18 cellular contexts compared by ENCODE assay signal in the genomic region with DNA sequence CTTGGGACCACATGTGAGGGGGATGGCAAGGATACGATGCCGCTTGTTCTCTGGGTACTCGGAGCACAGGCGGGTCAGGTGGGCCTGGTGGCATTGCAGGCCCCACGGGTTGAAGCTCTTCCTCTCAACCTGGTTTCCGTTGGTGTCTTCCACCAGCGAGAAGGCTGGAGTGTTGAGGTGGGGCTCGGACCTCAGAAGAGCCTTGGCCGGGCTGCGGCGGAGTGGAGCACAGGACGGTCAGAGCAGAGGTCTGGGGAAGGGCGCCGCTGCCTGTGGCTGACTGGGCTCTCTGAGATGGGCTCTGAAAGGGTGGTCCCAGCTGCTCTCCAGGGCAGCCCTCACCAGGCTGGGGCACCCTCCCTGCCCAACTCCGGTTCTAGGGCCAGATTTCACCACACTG. TPM values are rescaled to one million over a fixed set of nuclear protein-coding genes. Genes with fewer than 3 reads are reported as not detected.
DNase-seq lines count a peak whose midpoint lies in the region; ATAC-seq and TF ChIP-seq lines count a peak whose summit lies in the region.
"Had no signal": no experiment of that assay in that cellular context is flagged by ENCODE, and none has a peak within 500 bp of the region (broad histone marks: within the 10 kb centered on the region; RNA-seq: fewer than 3 reads in every experiment).

No MANE protein-coding gene starts in this region.

- H3K4me3 ChIP-seq in right atrium auricular region (no peak overlapping the region), esophagus squamous epithelium (no peak overlapping the region), skeletal muscle tissue (ENCODE audit: low read length in 3 of 3) (no peak overlapping the region), breast epithelium (no peak overlapping the region), lower leg skin (ENCODE audit: low read depth, poor library complexity, severe bottlenecking) (no peak overlapping the region)
- H3K4me3 ChIP-seq: GM23248 had no signal

- H3K9me3 Mint-ChIP-seq in neural crest cell, result no peaks in the 10 kb centered on the region
- H3K9me3 Mint-ChIP-seq: CD14-positive monocyte; CD8-positive, alpha-beta memory T cell had no signal

- TF ChIP-seq POLR2A in esophagus squamous epithelium (IDR thresholded peaks at IDR 0.05) (no peak), breast epithelium (IDR thresholded peaks at IDR 0.05) (no peak), lower leg skin (IDR thresholded peaks at IDR 0.05) (no peak)

- no peaks in the 10 kb centered on the region for H3K9me3 ChIP-seq in right atrium auricular region
- H3K9me3 ChIP-seq in esophagus squamous epithelium, result no peaks in the 10 kb centered on the region
- H3K9me3 ChIP-seq in skeletal muscle tissue (ENCODE audit: control insufficient read depth in 3 of 3, low read length in 3 of 3), result no peaks in the 10 kb centered on the region
- H3K9me3 ChIP-seq in breast epithelium, result no peaks in the 10 kb centered on the region
- H3K9me3 ChIP-seq: Caco-2 had no signal

- H3K27me3 Mint-ChIP-seq in neural crest cell (ENCODE audit: low read depth), result peaks cover 3% of the 10 kb centered on the region

- ATAC-seq in Right ventricle myocardium inferior, result no peak

- H3K4me1 ChIP-seq in right atrium auricular region, result peaks cover 0 to 19% of the 10 kb centered on the region in 2 donors
- H3K4me1 ChIP-seq in esophagus squamous epithelium, result peaks cover 0 to 8% (median 2%) of the 10 kb centered on the region in 3 donors
- peaks cover 42 to 58% (median 50%) of the 10 kb centered on the region in 3 donors for H3K4me1 ChIP-seq in skeletal muscle tissue (ENCODE audit: control insufficient read depth in 3 of 3, insufficient read depth in 3 of 3, low read length in 3 of 3)
- H3K4me1 ChIP-seq in breast epithelium, result peaks cover 0 to 26% of the 10 kb centered on the region in 2 donors
- H3K4me1 ChIP-seq: Caco-2 had no signal

- intact Hi-C loops in Right ventricle myocardium inferior (cut with DNase I) (no loop called here), esophagus squamous epithelium (cut with DNase I) (no loop called here), breast epithelium (cut with DNase I; ENCODE audit: low total_unique reads) (no loop called here), lower leg skin (cut with DNase I; ENCODE audit: low total_unique reads) (no loop called here)

- peaks cover 17% of the 10 kb centered on the region for H3K4me1 Mint-ChIP-seq in neural crest cell
- H3K4me1 Mint-ChIP-seq: CD14-positive monocyte had no signal

- 89 to 100% methylated on average over 4 to 8 of the region's 15 CpGs for WGBS in esophagus squamous epithelium, 2 donors
- WGBS in lower leg skin, 2 donors, result 89 to 94% methylated on average over 15 of the region's 15 CpGs

- H3K27ac Mint-ChIP-seq in neural crest cell (ENCODE audit: unreplicated experiment), result peak overlapping the region; percentile 67
- H3K27ac Mint-ChIP-seq: B cell; CD8-positive, alpha-beta memory T cell had no signal

- H3K27me3 ChIP-seq in right atrium auricular region (no peaks in the 10 kb centered on the region), esophagus squamous epithelium (peaks cover 0 to 14% (median 0%) of the 10 kb centered on the region in 4 donors), skeletal muscle tissue (ENCODE audit: control insufficient read depth in 3 of 3, insufficient read depth in 3 of 3, low read length in 3 of 3) (no peaks in the 10 kb centered on the region), breast epithelium (no peaks in the 10 kb centered on the region)

- TF ChIP-seq CTCF in right atrium auricular region (IDR thresholded peaks at IDR 0.05) (no peak), esophagus squamous epithelium (IDR thresholded peaks at IDR 0.05) (no peak), neural crest cell (conservative IDR thresholded peaks at IDR 0.05) (no peak), breast epithelium (IDR thresholded peaks at IDR 0.05) (no peak), lower leg skin (IDR thresholded peaks at IDR 0.05) (no peak)

- H3K27ac ChIP-seq in right atrium auricular region (peak overlapping the region; percentile 55 to 88), esophagus squamous epithelium (peak overlapping the region; percentile 11 to 25 (median 15)), skeletal muscle tissue (ENCODE audit: low read depth, low read length) (peak overlapping the region; percentile 16), breast epithelium (peak overlapping the region in 1 of 2 donors; percentile 42)
- H3K27ac ChIP-seq: GM23248 had no signal

- peak overlapping the region in 1 of 3 donors; percentile 16 for H3K9ac ChIP-seq in skeletal muscle tissue (ENCODE audit: low read depth in 1 of 3, low read length in 3 of 3)
- H3K9ac ChIP-seq: GM23248 had no signal

- no peaks in the 10 kb centered on the region for H3K36me3 Mint-ChIP-seq in neural crest cell (ENCODE audit: low read depth)
- H3K36me3 Mint-ChIP-seq: CD14-positive monocyte; CD8-positive, alpha-beta memory T cell had no signal

- H3K36me3 ChIP-seq in right atrium auricular region (peaks cover 38% of the 10 kb centered on the region), esophagus squamous epithelium (no peaks in the 10 kb centered on the region), skeletal muscle tissue (ENCODE audit: control insufficient read depth in 3 of 3, insufficient read depth in 3 of 3, low read length in 3 of 3) (peaks cover 49 to 61% (median 53%) of the 10 kb centered on the region in 3 donors), breast epithelium (no peaks in the 10 kb centered on the region)

- DNase-seq in right atrium auricular region (ENCODE audit: low spot score), result no peak
- DNase-seq in Right ventricle myocardium inferior (ENCODE audit: missing footprints), result no peak
- no peak for DNase-seq in esophagus squamous epithelium (lab: John Stamatoyannopoulos, UW)
- DNase-seq in neural crest cell (ENCODE audit: low read depth, low spot score), result no peak
- DNase-seq in RKO (ENCODE audit: low spot score), result no peak
- no peak for DNase-seq in breast epithelium (ENCODE audit: low spot score in 2 of 2)
- DNase-seq in lower leg skin (ENCODE audit: low spot score in 2 of 2), result no peak
- DNase-seq: Caco-2; CD8-positive, alpha-beta memory T cell; DND-41; GDM1; GM23248; H7; IMR-90 had no signal

- no peak overlapping the region for H3K4me3 Mint-ChIP-seq in neural crest cell
- H3K4me3 Mint-ChIP-seq: B cell; CD14-positive monocyte; CD8-positive, alpha-beta memory T cell had no signal

RNA-seq across cellular contexts. Expression of gene UQCC2, which starts 15.2 kb away (rescaled TPM):
- total RNA-seq in right atrium auricular region (100 to 1,000 TPM in 1 of 2 donors, 10 to 100 TPM in 1; 69.1 to 143 TPM), Right ventricle myocardium inferior (215 TPM), esophagus squamous epithelium (10 to 100 TPM in 3 of 4 donors, 1 to 10 TPM in 1; 7.8 to 36.8 (median 13.7) TPM), neural crest cell (114 and 116 TPM in 2 replicates), skeletal muscle tissue (26.1 TPM), breast epithelium (10 to 100 TPM in 2 of 3 donors, 1 to 10 TPM in 1; 9.9 to 19.7 (median 19.6) TPM), lower leg skin (10 to 100 TPM in 2 of 4 donors, 1 to 10 TPM in 2; 8.5 to 20.4 (median 10.2) TPM)

RNA-seq across cellular contexts. Expression of gene IP6K3, which starts 20.0 kb away (rescaled TPM):
- total RNA-seq in right atrium auricular region (10 to 100 TPM; 17.3 to 29.9 TPM), Right ventricle myocardium inferior (47.6 TPM), esophagus squamous epithelium (1 to 10 TPM in 2 of 4 donors, under 1 TPM in 1, not detected in 1; 0.75 to 5.5 (median 1.7) TPM), neural crest cell (0.72 and 0.89 TPM in 2 replicates), skeletal muscle tissue (13.6 TPM), breast epithelium (1 to 10 TPM in 1 of 3 donors, under 1 TPM in 2; 0.15 to 4.2 (median 0.66) TPM), lower leg skin (under 1 TPM in 1 of 4 donors, not detected in 3; 0.45 TPM)
- total RNA-seq: B cell; CD8-positive, alpha-beta memory T cell; GM23248; HT-29 had no signal
